Comparison of ENCODE assay signal across 11 cellular contexts in genomic region chr3:171936231-171936841, GRCh38.
A peak's percentile ranks its signal among the peaks of the same experiment; 100 is the strongest.
DNase-seq lines count a peak whose midpoint lies in the region; ATAC-seq, FAIRE-seq and TF ChIP-seq lines count a peak whose summit lies in the region.
"Had no signal": no experiment of that assay in that cellular context is flagged by ENCODE, and none has a peak within 500 bp of the region (broad histone marks: within the 10 kb centered on the region; RNA-seq: fewer than 3 reads in every experiment).

No MANE protein-coding gene starts in this region.

- peak; percentile 43 for FAIRE-seq in H54 (lab: Jason Lieb, UNC)

- no peak for TF ChIP-seq POLR2A in H54 (IDR thresholded peaks at IDR 0.05; ENCODE audit: low read depth, low read length)

- H3K9me3 Mint-ChIP-seq in stimulated activated effector memory CD8-positive, alpha-beta T cell treated with anti-CD3 and anti-CD28 coated beads, Interleukin-12 subunit alpha, Interleukin-12 subunit beta, amount 100 ng/mL, for 72 hours = no peaks in the 10 kb centered on the region
- H3K9me3 Mint-ChIP-seq: naive thymus-derived CD8-positive, alpha-beta T cell had no signal

- no peak overlapping the region for H3K27ac Mint-ChIP-seq in stimulated activated effector memory CD8-positive, alpha-beta T cell treated with anti-CD3 and anti-CD28 coated beads, Interleukin-12 subunit alpha, Interleukin-12 subunit beta, amount 100 ng/mL, for 72 hours
- H3K27ac Mint-ChIP-seq: activated naive CD8-positive, alpha-beta T cell; naive thymus-derived CD8-positive, alpha-beta T cell; WTC11 had no signal

- peak; percentile 53 for ATAC-seq in stimulated activated effector memory CD8-positive, alpha-beta T cell treated with anti-CD3 and anti-CD28 coated beads, Interleukin-12 subunit alpha, Interleukin-12 subunit beta, amount 100 ng/mL, for 72 hours
- no peak for ATAC-seq in HG02798 (IDR thresholded peaks at IDR 0.05; ENCODE audit: poor library complexity, unreplicated experiment)
- ATAC-seq: naive thymus-derived CD8-positive, alpha-beta T cell; WTC11 had no signal

- DNase-seq in H54 (ENCODE audit: insufficient read length, low spot score) = peak; percentile 8
- peak; percentile 80 for DNase-seq in RPMI7951 (ENCODE audit: low read depth)
- peak; percentile 59 for DNase-seq in fibroblast of the conjunctiva (ENCODE audit: low read depth)
- no peak for DNase-seq in stimulated activated effector memory CD8-positive, alpha-beta T cell treated with anti-CD3 and anti-CD28 coated beads, Interleukin-12 subunit alpha, Interleukin-12 subunit beta, amount 100 ng/mL, for 72 hours (ENCODE audit: low spot score in 2 of 2)
- DNase-seq in stimulated activated CD4-positive, alpha-beta T cell treated with anti-CD3 and anti-CD28 coated beads, Interleukin-12 subunit alpha, Interleukin-12 subunit beta, amount 100 ng/mL, for 4 hours = no peak
- DNase-seq in T-helper 2 cell = no peak
- DNase-seq: naive thymus-derived CD8-positive, alpha-beta T cell; NCI-H524 treated with DMSO at 0.1 percent for 48 hours had no signal

- peaks cover 5% of the 10 kb centered on the region for H3K4me1 Mint-ChIP-seq in stimulated activated effector memory CD8-positive, alpha-beta T cell treated with anti-CD3 and anti-CD28 coated beads, Interleukin-12 subunit alpha, Interleukin-12 subunit beta, amount 100 ng/mL, for 72 hours

- H3K4me3 Mint-ChIP-seq in stimulated activated effector memory CD8-positive, alpha-beta T cell treated with anti-CD3 and anti-CD28 coated beads, Interleukin-12 subunit alpha, Interleukin-12 subunit beta, amount 100 ng/mL, for 72 hours = no peak overlapping the region
- H3K4me3 Mint-ChIP-seq: activated naive CD8-positive, alpha-beta T cell; naive thymus-derived CD8-positive, alpha-beta T cell; WTC11 had no signal

- no peaks in the 10 kb centered on the region for H3K36me3 Mint-ChIP-seq in stimulated activated effector memory CD8-positive, alpha-beta T cell treated with anti-CD3 and anti-CD28 coated beads, Interleukin-12 subunit alpha, Interleukin-12 subunit beta, amount 100 ng/mL, for 72 hours
- H3K36me3 Mint-ChIP-seq: activated naive CD8-positive, alpha-beta T cell; naive thymus-derived CD8-positive, alpha-beta T cell; WTC11 had no signal

Comparison
In these comparisons a context has a peak if more than half of its experiments do, and no peak if none do; other contexts are left out.
1. DNase-seq: peak in H54 (single experiment), RPMI7951 (single experiment) and fibroblast of the conjunctiva (single experiment); none in stimulated activated effector memory CD8-positive, alpha-beta T cell treated with anti-CD3 and anti-CD28 coated beads, Interleukin-12 subunit alpha, Interleukin-12 subunit beta, amount 100 ng/mL, for 72 hours (0 of 2), stimulated activated CD4-positive, alpha-beta T cell treated with anti-CD3 and anti-CD28 coated beads, Interleukin-12 subunit alpha, Interleukin-12 subunit beta, amount 100 ng/mL, for 4 hours (single experiment) and T-helper 2 cell (0 of 5).